Comparison of ENCODE assay signal across 8 cellular contexts in genomic region chr2:8475349-8476045, GRCh38.
DNase-seq lines count a peak whose midpoint lies in the region; ATAC-seq, FAIRE-seq and TF ChIP-seq lines count a peak whose summit lies in the region.

No MANE protein-coding gene starts in this region.

- no peaks in the 10 kb centered on the region for H3K36me3 ChIP-seq in mucosa of rectum (ENCODE audit: control insufficient read depth in 2 of 2, insufficient read depth in 2 of 2, low read length in 2 of 2)

- peaks cover 34 to 44% of the 10 kb centered on the region in 2 donors for H3K4me1 ChIP-seq in mucosa of rectum (ENCODE audit: control insufficient read depth in 2 of 2, insufficient read depth in 2 of 2, low read length in 2 of 2)

- no peaks in the 10 kb centered on the region for H3K9me3 ChIP-seq in mucosa of rectum (ENCODE audit: control insufficient read depth in 2 of 2, low read length in 2 of 2)

- peak overlapping the region in 1 of 2 donors; percentile 26 for H3K9ac ChIP-seq in mucosa of rectum (ENCODE audit: low read depth in 1 of 2, low read length in 2 of 2)

- no peak for DNase-seq in GM12892 (ENCODE audit: insufficient read length)
- peak; percentile 71 for DNase-seq in RPMI8226
- DNase-seq in HuH-7.5 (ENCODE audit: low spot score) = no peak
- no peak for DNase-seq in Kasumi-1 (lab: John Stamatoyannopoulos, UW)
- no peak for DNase-seq in EL
- DNase-seq in SW 1271 (lab: John Stamatoyannopoulos, UW) = no peak

- H3K27me3 ChIP-seq in mucosa of rectum (ENCODE audit: control insufficient read depth in 2 of 2, insufficient read depth in 2 of 2, low read length in 2 of 2) = no peaks in the 10 kb centered on the region

- FAIRE-seq in GM12892 (lab: Jason Lieb, UNC) = peak; percentile 65

- no peak overlapping the region for H3K4me3 ChIP-seq in mucosa of rectum (ENCODE audit: low read length in 2 of 2)

- H3K27ac ChIP-seq in mucosa of rectum (ENCODE audit: low read depth in 2 of 2, low read length in 2 of 2) = peak overlapping the region; percentile 70 to 85

- TF ChIP-seq POLR2A in GM12892 (IDR thresholded peaks at IDR 0.05; ENCODE audit: low read depth, low read length) = no peak

- peak; percentile 42 for ATAC-seq in HG02840 (IDR thresholded peaks at IDR 0.05; ENCODE audit: low FRiP score, unreplicated experiment)
